8 cellular contexts compared by ENCODE assay signal in the genomic region with DNA sequence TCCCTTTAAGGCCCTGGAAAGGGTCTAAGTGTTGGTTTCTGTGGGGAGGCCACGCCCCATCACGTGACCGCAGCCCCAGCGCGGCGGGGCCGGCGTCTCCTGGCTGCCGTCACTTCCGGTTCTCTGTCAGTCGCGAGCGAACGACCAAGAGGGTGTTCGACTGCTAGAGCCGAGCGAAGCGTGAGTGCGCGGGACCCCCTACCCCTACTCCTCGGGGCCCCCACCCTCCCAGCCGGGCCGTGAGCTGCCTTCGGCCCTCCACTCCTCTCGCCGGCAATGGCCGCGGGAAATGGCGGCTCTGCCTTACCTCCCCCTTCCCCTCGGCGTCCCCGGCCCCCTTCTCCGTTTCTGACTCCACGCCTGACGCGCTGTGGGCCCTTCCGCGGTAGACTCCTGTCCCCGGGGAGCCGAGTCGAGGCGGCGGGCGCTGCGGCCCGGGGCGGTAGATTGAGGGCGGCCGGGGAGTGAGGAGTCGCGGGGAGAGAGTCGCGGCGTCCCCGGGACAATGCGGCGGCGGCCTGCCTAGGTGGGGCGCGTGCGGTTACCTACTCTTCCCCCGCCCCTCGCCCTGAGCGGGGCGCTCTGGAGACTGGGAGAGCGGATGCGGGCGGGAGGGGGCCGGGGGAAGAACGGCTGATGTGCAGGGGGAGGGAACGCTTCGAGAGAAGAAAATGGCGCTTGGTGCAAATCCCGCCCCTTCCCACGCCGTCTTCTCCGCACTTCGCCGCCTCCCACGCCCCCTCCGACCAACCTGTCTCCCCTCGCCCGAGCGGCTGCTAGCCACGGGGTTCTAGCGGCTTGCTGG. TPM values are rescaled to one million over a fixed set of nuclear protein-coding genes. Genes with fewer than 3 reads are reported as not detected.
DNase-seq lines count a peak whose midpoint lies in the region; ATAC-seq, FAIRE-seq and TF ChIP-seq lines count a peak whose summit lies in the region.

Gene SUB1 (plus strand): TSS at position 112 of the 805 bp plus-strand sequence. CDS start 2,956 bp downstream, outside the sequence.

- peak; percentile 88 for FAIRE-seq in H54 (lab: Jason Lieb, UNC)

- H3K27ac Mint-ChIP-seq in activated T-helper 2 cell treated with anti-CD3 and anti-CD28 coated beads, Interferon-gamma antibody, Interleukin-2, Interleukin-4, amounts not matched to agents 10 μg/mL and 5 μg/mL and 100 μg/mL, durations not matched to agents 14 hours and 24 hours and 36 hours = peak within 1 kb of the TSS; percentile 99
- peak within 1 kb of the TSS; percentile 93 to 99 (median 96) for H3K27ac Mint-ChIP-seq in nephron
- peak within 1 kb of the TSS; percentile 99 for H3K27ac Mint-ChIP-seq in stimulated activated naive CD8-positive, alpha-beta T cell treated with anti-CD3 and anti-CD28 coated beads, Interleukin-15, Interleukin-2, amounts not matched to agents 100 ng/mL and 50 ng/mL, for 24 hours

- no peaks in the 10 kb centered on the region for H3K9me3 Mint-ChIP-seq in activated T-helper 2 cell treated with anti-CD3 and anti-CD28 coated beads, Interferon-gamma antibody, Interleukin-2, Interleukin-4, amounts not matched to agents 10 μg/mL and 5 μg/mL and 100 μg/mL, durations not matched to agents 14 hours and 24 hours and 36 hours
- peaks cover 5% of the 10 kb centered on the region for H3K9me3 Mint-ChIP-seq in nephron
- H3K9me3 Mint-ChIP-seq in stimulated activated naive CD8-positive, alpha-beta T cell treated with anti-CD3 and anti-CD28 coated beads, Interleukin-15, Interleukin-2, amounts not matched to agents 100 ng/mL and 50 ng/mL, for 24 hours = no peaks in the 10 kb centered on the region

- ATAC-seq in RWPE2 (ENCODE audit: low read depth) = peak; percentile 88

- H3K4me3 Mint-ChIP-seq in activated T-helper 2 cell treated with anti-CD3 and anti-CD28 coated beads, Interferon-gamma antibody, Interleukin-2, Interleukin-4, amounts not matched to agents 10 μg/mL and 5 μg/mL and 100 μg/mL, durations not matched to agents 14 hours and 24 hours and 36 hours (ENCODE audit: low read depth) = peak within 1 kb of the TSS; percentile 96
- H3K4me3 Mint-ChIP-seq in nephron = peak within 1 kb of the TSS; percentile 94 to 98 (median 96)
- peak within 1 kb of the TSS; percentile 100 for H3K4me3 Mint-ChIP-seq in stimulated activated naive CD8-positive, alpha-beta T cell treated with anti-CD3 and anti-CD28 coated beads, Interleukin-15, Interleukin-2, amounts not matched to agents 100 ng/mL and 50 ng/mL, for 24 hours

- H3K4me1 ChIP-seq in RWPE2 (ENCODE audit: insufficient read depth, poor library complexity, severe bottlenecking) = peaks cover 19% of the 10 kb centered on the region

- H3K9me3 ChIP-seq in RWPE2 (ENCODE audit: severe bottlenecking) = no peaks in the 10 kb centered on the region

- peaks cover 38% of the 10 kb centered on the region for H3K36me3 ChIP-seq in RWPE2 (ENCODE audit: low read depth)

- TF ChIP-seq POLR2A in H54 (IDR thresholded peaks at IDR 0.05; ENCODE audit: low read depth, low read length) = peak; percentile 95

- no peaks in the 10 kb centered on the region for H3K27me3 Mint-ChIP-seq in activated T-helper 2 cell treated with anti-CD3 and anti-CD28 coated beads, Interferon-gamma antibody, Interleukin-2, Interleukin-4, amounts not matched to agents 10 μg/mL and 5 μg/mL and 100 μg/mL, durations not matched to agents 14 hours and 24 hours and 36 hours (ENCODE audit: low read depth)
- no peaks in the 10 kb centered on the region for H3K27me3 Mint-ChIP-seq in nephron (ENCODE audit: low read depth)
- H3K27me3 Mint-ChIP-seq in stimulated activated naive CD8-positive, alpha-beta T cell treated with anti-CD3 and anti-CD28 coated beads, Interleukin-15, Interleukin-2, amounts not matched to agents 100 ng/mL and 50 ng/mL, for 24 hours = no peaks in the 10 kb centered on the region

- peaks cover 55% of the 10 kb centered on the region for H3K4me1 Mint-ChIP-seq in activated T-helper 2 cell treated with anti-CD3 and anti-CD28 coated beads, Interferon-gamma antibody, Interleukin-2, Interleukin-4, amounts not matched to agents 10 μg/mL and 5 μg/mL and 100 μg/mL, durations not matched to agents 14 hours and 24 hours and 36 hours (ENCODE audit: low read depth)
- H3K4me1 Mint-ChIP-seq in nephron = peaks cover 32% of the 10 kb centered on the region
- peaks cover 70% of the 10 kb centered on the region for H3K4me1 Mint-ChIP-seq in stimulated activated naive CD8-positive, alpha-beta T cell treated with anti-CD3 and anti-CD28 coated beads, Interleukin-15, Interleukin-2, amounts not matched to agents 100 ng/mL and 50 ng/mL, for 24 hours (ENCODE audit: low read depth)

- intact Hi-C loops in activated T-helper 2 cell treated with anti-CD3 and anti-CD28 coated beads, Interferon-gamma antibody, Interleukin-2, Interleukin-4, amounts not matched to agents 10 μg/mL and 5 μg/mL and 100 μg/mL, durations not matched to agents 14 hours and 24 hours and 36 hours (cut with micrococcal nuclease) = loop anchor here (1.0 to 5.0 kb wide), 6 partner anchors 48 to 856 kb away; partner anchors contain the start of genes GOLPH3 and MTMR12

- TF ChIP-seq CTCF in RWPE2 (IDR thresholded peaks at IDR 0.05; ENCODE audit: poor library complexity, severe bottlenecking) (no peak), fibroblast of pulmonary artery (IDR thresholded peaks at IDR 0.05; ENCODE audit: low read length, missing control alignments) (no peak), nephron (IDR thresholded peaks at IDR 0.05; ENCODE audit: unreplicated experiment in 3 of 3) (no peak)

- H3K4me3 ChIP-seq in RWPE2 (ENCODE audit: severe bottlenecking) (peak within 1 kb of the TSS; percentile 82), fibroblast of pulmonary artery (replicated peaks; ENCODE audit: low read depth, low read length) (peak within 1 kb of the TSS; percentile 96)

- H3K36me3 Mint-ChIP-seq in activated T-helper 2 cell treated with anti-CD3 and anti-CD28 coated beads, Interferon-gamma antibody, Interleukin-2, Interleukin-4, amounts not matched to agents 10 μg/mL and 5 μg/mL and 100 μg/mL, durations not matched to agents 14 hours and 24 hours and 36 hours (ENCODE audit: low read depth) = peaks cover 30% of the 10 kb centered on the region
- H3K36me3 Mint-ChIP-seq in nephron (ENCODE audit: low read depth) = peaks cover 17% of the 10 kb centered on the region
- H3K36me3 Mint-ChIP-seq in stimulated activated naive CD8-positive, alpha-beta T cell treated with anti-CD3 and anti-CD28 coated beads, Interleukin-15, Interleukin-2, amounts not matched to agents 100 ng/mL and 50 ng/mL, for 24 hours (ENCODE audit: low read depth) = peaks cover 31% of the 10 kb centered on the region

- DNase-seq in EL = peak; percentile 94
- DNase-seq in H54 (ENCODE audit: insufficient read length, low spot score) = peak; percentile 95
- peak; percentile 95 for DNase-seq in LoVo (ENCODE audit: low spot score)
- DNase-seq in RWPE2 (ENCODE audit: low spot score) = peak; percentile 94
- DNase-seq in activated T-helper 2 cell treated with anti-CD3 and anti-CD28 coated beads, Interferon-gamma antibody, Interleukin-2, Interleukin-4, amounts not matched to agents 10 μg/mL and 5 μg/mL and 100 μg/mL, durations not matched to agents 14 hours and 24 hours and 36 hours (ENCODE audit: low spot score) = peak; percentile 90
- DNase-seq in fibroblast of pulmonary artery (ENCODE audit: low read depth) = peak; percentile 93

- no peaks in the 10 kb centered on the region for H3K27me3 ChIP-seq in RWPE2 (ENCODE audit: insufficient read depth, poor library complexity, severe bottlenecking)

- H3K27ac ChIP-seq in RWPE2 (ENCODE audit: poor library complexity, severe bottlenecking) = peak within 1 kb of the TSS; percentile 71

RNA-seq across cellular contexts. Expression of gene SUB1, which starts in this region (rescaled TPM):
- total RNA-seq in activated T-helper 2 cell treated with anti-CD3 and anti-CD28 coated beads, Interferon-gamma antibody, Interleukin-2, Interleukin-4, amounts not matched to agents 10 μg/mL and 5 μg/mL and 100 μg/mL, durations not matched to agents 14 hours and 24 hours and 36 hours = 380 and 404 TPM in 2 replicates

Comparison
In these comparisons a context has a peak if more than half of its experiments do, and no peak if none do; other contexts are left out.
1. Peak in every context shown above with its lines: DNase-seq, ATAC-seq, H3K4me3 ChIP-seq and H3K27ac ChIP-seq.